Comparison of ENCODE assay signal across 23 cellular contexts in genomic region chr2:98676742-98677141, GRCh38. TPM values are rescaled to one million over a fixed set of nuclear protein-coding genes. Genes with fewer than 3 reads are reported as not detected.
DNase-seq lines count a peak whose midpoint lies in the region; ATAC-seq and FAIRE-seq lines count a peak whose summit lies in the region.
"Had no signal": no experiment of that assay in that cellular context is flagged by ENCODE, and none has a peak within 500 bp of the region (broad histone marks: within the 10 kb centered on the region; RNA-seq: fewer than 3 reads in every experiment).

No MANE protein-coding gene starts in this region.

- H3K9me3 Mint-ChIP-seq in activated naive CD4-positive, alpha-beta T cell treated with anti-CD3 and anti-CD28 coated beads, Interleukin-2, amount 50 U/mL, for 24 hours: no peaks in the 10 kb centered on the region
- H3K9me3 Mint-ChIP-seq in activated naive CD4-positive, alpha-beta T cell treated with anti-CD3 and anti-CD28 coated beads, Interleukin-2, amount 50 U/mL, for 72 hours: peaks cover 3 to 5% of the 10 kb centered on the region in 2 donors
- peaks cover 0 to 1% (median 0%) of the 10 kb centered on the region in 3 donors for H3K9me3 Mint-ChIP-seq in T-cell

- no peak for DNase-seq in activated naive CD4-positive, alpha-beta T cell treated with anti-CD3 and anti-CD28 coated beads, Interleukin-2, amount 50 U/mL, for 72 hours (ENCODE audit: low spot score in 2 of 2)
- no peak for DNase-seq in T-cell
- DNase-seq in NCI-H345 (lab: John Stamatoyannopoulos, UW): no peak
- no peak for DNase-seq in NCI-H2196 (lab: John Stamatoyannopoulos, UW; ENCODE audit: unreplicated experiment)
- DNase-seq: C1 segment of cervical spinal cord, DMS153, H9, Kasumi-1, NCI-H1092 treated with DMSO at 0.1 percent for 48 hours, NCI-H1436, NCI-H187, NCI-H2171 treated with DMSO at 0.1 percent for 48 hours, NCI-H446, NCI-H524 treated with DMSO at 0.1 percent for 48 hours, NCI-H774, SK-N-SH had no signal

- peak overlapping the region; percentile 10 for H3K27ac ChIP-seq in urinary bladder (ENCODE audit: low read depth)

- POLR2A ChIA-PET in T-cell (lab: Charles Lee): interaction anchor here (0.6 to 0.9 kb wide), 3 partner anchors 10 to 42 kb away, joined by 3 read pairs; no protein-coding TSS in a partner anchor

- peak overlapping the region; percentile 31 for H3K27ac Mint-ChIP-seq in activated naive CD4-positive, alpha-beta T cell treated with anti-CD3 and anti-CD28 coated beads, Interleukin-2, amount 50 U/mL, for 24 hours
- no peak overlapping the region for H3K27ac Mint-ChIP-seq in activated naive CD4-positive, alpha-beta T cell treated with anti-CD3 and anti-CD28 coated beads, Interleukin-2, amount 50 U/mL, for 72 hours
- H3K27ac Mint-ChIP-seq in T-cell: peak overlapping the region; percentile 34 to 45
- H3K27ac Mint-ChIP-seq: GM23338, H9 had no signal

- no peak overlapping the region for H3K4me3 Mint-ChIP-seq in activated naive CD4-positive, alpha-beta T cell treated with anti-CD3 and anti-CD28 coated beads, Interleukin-2, amount 50 U/mL, for 24 hours
- no peak overlapping the region for H3K4me3 Mint-ChIP-seq in T-cell
- H3K4me3 Mint-ChIP-seq: GM23338, H9 had no signal

- ATAC-seq in activated naive CD4-positive, alpha-beta T cell treated with anti-CD3 and anti-CD28 coated beads, Interleukin-2, amount 50 U/mL, for 72 hours: no peak
- no peak for ATAC-seq in T-cell (replicated peaks in 1 of 4)
- ATAC-seq: GM23338, K562 had no signal

- peak; percentile 31 for FAIRE-seq in colon (lab: Jason Lieb, UNC)
- FAIRE-seq: HTR-8/SVneo, K562 had no signal

- peaks cover 35% of the 10 kb centered on the region for H3K36me3 Mint-ChIP-seq in activated naive CD4-positive, alpha-beta T cell treated with anti-CD3 and anti-CD28 coated beads, Interleukin-2, amount 50 U/mL, for 24 hours
- H3K36me3 Mint-ChIP-seq in activated naive CD4-positive, alpha-beta T cell treated with anti-CD3 and anti-CD28 coated beads, Interleukin-2, amount 50 U/mL, for 72 hours: peaks cover 19 to 70% of the 10 kb centered on the region in 2 donors
- peaks cover 56% of the 10 kb centered on the region for H3K36me3 Mint-ChIP-seq in T-cell

- H3K27me3 Mint-ChIP-seq in activated naive CD4-positive, alpha-beta T cell treated with anti-CD3 and anti-CD28 coated beads, Interleukin-2, amount 50 U/mL, for 24 hours: no peaks in the 10 kb centered on the region
- no peaks in the 10 kb centered on the region for H3K27me3 Mint-ChIP-seq in T-cell

- H3K4me1 ChIP-seq in urinary bladder (ENCODE audit: insufficient read depth): no peaks in the 10 kb centered on the region

- CTCF ChIA-PET in T-cell (lab: Charles Lee): no interaction called here

- no peak overlapping the region for H3K4me3 ChIP-seq in urinary bladder (ENCODE audit: low read depth, low read length)
- H3K4me3 ChIP-seq: GM23338, K562 had no signal

- peaks cover 65% of the 10 kb centered on the region for H3K4me1 Mint-ChIP-seq in activated naive CD4-positive, alpha-beta T cell treated with anti-CD3 and anti-CD28 coated beads, Interleukin-2, amount 50 U/mL, for 24 hours
- H3K4me1 Mint-ChIP-seq in T-cell: peaks cover 57 to 61% (median 57%) of the 10 kb centered on the region in 3 donors
- H3K4me1 Mint-ChIP-seq: GM23338, H9 had no signal

- H3K36me3 ChIP-seq in urinary bladder (ENCODE audit: insufficient read depth): no peaks in the 10 kb centered on the region

- 93% methylated on average over 3 of the region's 3 CpGs for WGBS in urinary bladder

RNA-seq across cellular contexts. Expression of gene MGAT4A, which starts 54.2 kb away (rescaled TPM):
- 10 to 100 TPM; 59.1 to 95.6 TPM for total RNA-seq in activated naive CD4-positive, alpha-beta T cell treated with anti-CD3 and anti-CD28 coated beads, Interleukin-2, amount 50 U/mL, for 72 hours
- total RNA-seq in T-cell: 100 to 1,000 TPM; 185 to 220 (median 199) TPM
- total RNA-seq in urinary bladder: 23.8 TPM
- polyA plus RNA-seq in urinary bladder: 8.7 TPM
- total RNA-seq: M059J had no signal

Comparison
In these comparisons a context has a peak if more than half of its experiments do, and no peak if none do; other contexts are left out.
1. H3K27ac Mint-ChIP-seq: peak in activated naive CD4-positive, alpha-beta T cell treated with anti-CD3 and anti-CD28 coated beads, Interleukin-2, amount 50 U/mL, for 24 hours (single experiment) and T-cell (2 of 2); none in activated naive CD4-positive, alpha-beta T cell treated with anti-CD3 and anti-CD28 coated beads, Interleukin-2, amount 50 U/mL, for 72 hours (0 of 2).